Comparison of ENCODE assay signal across 1 cellular context in the genomic region with DNA sequence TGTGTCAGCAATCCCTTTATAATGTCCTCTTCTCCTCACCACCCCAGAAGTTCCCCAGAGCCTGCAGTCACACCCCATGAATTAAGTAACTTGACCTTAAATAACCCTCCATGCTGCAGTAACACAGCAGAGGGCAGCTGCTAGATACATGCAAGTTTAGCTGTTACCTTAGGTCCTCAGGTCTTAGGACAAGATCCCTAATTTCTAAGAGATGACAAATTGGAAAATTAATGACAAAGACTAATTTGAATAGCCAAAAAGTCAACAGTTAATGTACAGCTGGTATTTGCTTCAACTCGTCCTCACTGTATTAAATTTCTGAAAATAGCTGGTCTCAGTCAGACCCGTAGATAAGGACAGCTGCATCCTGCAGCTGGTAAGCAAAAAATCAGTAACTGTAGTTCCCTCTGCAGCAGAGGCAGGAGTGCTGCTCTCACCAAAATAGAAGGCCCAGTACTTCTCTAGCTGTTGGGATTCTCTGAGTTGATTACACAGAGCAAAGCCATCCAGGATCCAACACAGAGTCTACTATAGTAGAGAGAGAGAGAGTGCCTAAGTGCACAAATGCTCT.
TF ChIP-seq lines count a peak whose summit lies in the region.

No MANE protein-coding gene starts in this region.

TF ChIP-seq in WTC11, 78 proteins besides CTCF, POLR2A, EP300 and RAD21 (continued from another document):
- TF ChIP-seq, protein P1, sequence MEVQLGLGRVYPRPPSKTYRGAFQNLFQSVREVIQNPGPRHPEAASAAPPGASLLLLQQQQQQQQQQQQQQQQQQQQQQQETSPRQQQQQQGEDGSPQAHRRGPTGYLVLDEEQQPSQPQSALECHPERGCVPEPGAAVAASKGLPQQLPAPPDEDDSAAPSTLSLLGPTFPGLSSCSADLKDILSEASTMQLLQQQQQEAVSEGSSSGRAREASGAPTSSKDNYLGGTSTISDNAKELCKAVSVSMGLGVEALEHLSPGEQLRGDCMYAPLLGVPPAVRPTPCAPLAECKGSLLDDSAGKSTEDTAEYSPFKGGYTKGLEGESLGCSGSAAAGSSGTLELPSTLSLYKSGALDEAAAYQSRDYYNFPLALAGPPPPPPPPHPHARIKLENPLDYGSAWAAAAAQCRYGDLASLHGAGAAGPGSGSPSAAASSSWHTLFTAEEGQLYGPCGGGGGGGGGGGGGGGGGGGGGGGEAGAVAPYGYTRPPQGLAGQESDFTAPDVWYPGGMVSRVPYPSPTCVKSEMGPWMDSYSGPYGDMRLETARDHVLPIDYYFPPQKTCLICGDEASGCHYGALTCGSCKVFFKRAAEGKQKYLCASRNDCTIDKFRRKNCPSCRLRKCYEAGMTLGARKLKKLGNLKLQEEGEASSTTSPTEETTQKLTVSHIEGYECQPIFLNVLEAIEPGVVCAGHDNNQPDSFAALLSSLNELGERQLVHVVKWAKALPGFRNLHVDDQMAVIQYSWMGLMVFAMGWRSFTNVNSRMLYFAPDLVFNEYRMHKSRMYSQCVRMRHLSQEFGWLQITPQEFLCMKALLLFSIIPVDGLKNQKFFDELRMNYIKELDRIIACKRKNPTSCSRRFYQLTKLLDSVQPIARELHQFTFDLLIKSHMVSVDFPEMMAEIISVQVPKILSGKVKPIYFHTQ (CRISPR knock-in tag; IDR thresholded peaks at IDR 0.05): no peak
- no peak for TF ChIP-seq TEAD1 (CRISPR knock-in tag; IDR thresholded peaks at IDR 0.05)
- no peak for TF ChIP-seq SOX15 (CRISPR knock-in tag; IDR thresholded peaks at IDR 0.05)
- TF ChIP-seq JAZF1 (CRISPR knock-in tag; IDR thresholded peaks at IDR 0.05): no peak
- no peak for TF ChIP-seq IRF2 (CRISPR knock-in tag; IDR thresholded peaks at IDR 0.05; ENCODE audit: borderline replicate concordance, low read depth)
- TF ChIP-seq SMAD3 (CRISPR knock-in tag; IDR thresholded peaks at IDR 0.05; ENCODE audit: borderline replicate concordance): no peak
- TF ChIP-seq ZNF396 (CRISPR knock-in tag; IDR thresholded peaks at IDR 0.05; ENCODE audit: borderline replicate concordance): no peak
TF ChIP-seq in WTC11: peak in this region for 0.
